Comparison of ENCODE assay signal across 1 cellular context in genomic region chr12:57546438-57547365, GRCh38.
TF ChIP-seq lines count a peak whose summit lies in the region.

Gene DCTN2, minus strand, starts transcription at chr12:57547192. Its CDS starts 129 bp downstream, at chr12:57547063.

TF ChIP-seq in K562, 482 proteins besides CTCF, POLR2A, EP300 and RAD21 (continued from another document):
- TF ChIP-seq PRDM10 (IDR thresholded peaks at IDR 0.05; ENCODE audit: partially characterized antibody) (peak; percentile 42), CREB3L1 (IDR thresholded peaks at IDR 0.05; ENCODE audit: borderline replicate concordance, low read depth) (peak; percentile 94), BRF1 (IDR thresholded peaks at IDR 0.05; ENCODE audit: borderline replicate concordance, extremely low read depth, insufficient read length) (no peak), NR4A1 (CRISPR knock-in tag; IDR thresholded peaks at IDR 0.05) (no peak), NR4A1 (tag; IDR thresholded peaks at IDR 0.05) (peak; percentile 63; the same call in 1 of the 2 replicates), ZNF12 (CRISPR knock-in tag; IDR thresholded peaks at IDR 0.05) (peak; percentile 68; the same call in 1 of the 2 replicates), NR1H2 (CRISPR knock-in tag; IDR thresholded peaks at IDR 0.05) (0 out of 2 replicates have a peak, but pooled peaks have one; percentile 21), ZNF143 (CRISPR knock-in tag; IDR thresholded peaks at IDR 0.05) (peak; percentile 89), ETS2 (tag; IDR thresholded peaks at IDR 0.05; ENCODE audit: borderline replicate concordance, poor library complexity, severe bottlenecking) (no peak), BRD4 (IDR thresholded peaks at IDR 0.05) (peak; percentile 50), CREM (IDR thresholded peaks at IDR 0.05; ENCODE audit: low read depth) (peak; percentile 98), MTA1 (IDR thresholded peaks at IDR 0.05; ENCODE audit: borderline replicate concordance) (peak; percentile 97), SAP30 (IDR thresholded peaks at IDR 0.05; ENCODE audit: borderline replicate concordance, insufficient read depth, low read depth, low read length, poor library complexity, severe bottlenecking) (peak; percentile 40), FOXJ3 (CRISPR knock-in tag; IDR thresholded peaks at IDR 0.05) (no peak), MAFF (IDR thresholded peaks at IDR 0.05; ENCODE audit: low read length) (peak; percentile 68; the same call in 1 of the 2 replicates), SNRNP70 (optimal IDR thresholded peaks at IDR 0.05; ENCODE audit: low read depth, low read length) (no peak), ELF1 (tag; IDR thresholded peaks at IDR 0.05) (0 out of 2 replicates have a peak, but pooled peaks have one; percentile 15), ATF1 (CRISPR knock-in tag; IDR thresholded peaks at IDR 0.05) (no peak), ATF1 (tag; IDR thresholded peaks at IDR 0.05) (peak; percentile 92), ZBTB11 (CRISPR knock-in tag; IDR thresholded peaks at IDR 0.05) (peak in 2 of 3 experiments; percentile 29 to 74; a peak in 3 of 6 replicates), JUN (IDR thresholded peaks at IDR 0.05; ENCODE audit: borderline replicate concordance, low read depth, low read length) (peak; percentile 93), JUN (CRISPR knock-in tag; IDR thresholded peaks at IDR 0.05; ENCODE audit: borderline replicate concordance) (peak; percentile 21; the same call in 1 of the 2 replicates), POLR2B (IDR thresholded peaks at IDR 0.05; ENCODE audit: low read depth, partially characterized antibody) (peak; percentile 56), PKNOX1 (IDR thresholded peaks at IDR 0.05) (0 out of 2 replicates have a peak, but pooled peaks have one; percentile 2), YY1 (IDR thresholded peaks at IDR 0.05; ENCODE audit: borderline replicate concordance in 1 of 3, control insufficient read depth in 1 of 3, extremely low read depth in 1 of 3, insufficient read depth in 3 of 3, insufficient read length in 1 of 3, insufficient replicate concordance in 2 of 3, low read depth in 1 of 3, low read length in 2 of 3) (peak in 2 of 3 experiments; percentile 53 to 72), ZHX1 (conservative IDR thresholded peaks at IDR 0.05; ENCODE audit: low read length) (peak; percentile 95; the same call in 1 of the 2 replicates), ZNF316 (IDR thresholded peaks at IDR 0.05) (no peak), ZNF79 (CRISPR knock-in tag; IDR thresholded peaks at IDR 0.05; ENCODE audit: low read depth) (no peak), RBM14 (IDR thresholded peaks at IDR 0.05; ENCODE audit: borderline replicate concordance, insufficient read depth, low read depth, low read length) (no peak), BRCA1 (IDR thresholded peaks at IDR 0.05) (no peak), BRCA1 (CRISPR knock-in tag; IDR thresholded peaks at IDR 0.05) (0 out of 2 replicates have a peak, but pooled peaks have one; percentile 38), RB1 (IDR thresholded peaks at IDR 0.05; ENCODE audit: low read depth) (peak; percentile 19; the same call in 1 of the 2 replicates), PML (IDR thresholded peaks at IDR 0.05; ENCODE audit: low read length) (no peak), MNT (conservative IDR thresholded peaks at IDR 0.05) (peak in 1 of 2 experiments; percentile 21; a peak in 1 of 4 replicates), ETV5 (CRISPR knock-in tag; IDR thresholded peaks at IDR 0.05; ENCODE audit: low read depth) (0 out of 2 replicates have a peak, but pooled peaks have one; percentile 49), MBD2 (IDR thresholded peaks at IDR 0.05; ENCODE audit: borderline replicate concordance, low read depth) (peak; percentile 81)
